In genomic region chr13:99489028-99489427, GRCh38 we compare ENCODE assay signal across 15 cellular contexts.
"Had no signal": no experiment of that assay in that cellular context is flagged by ENCODE, and none has a peak within 500 bp of the region (broad histone marks: within the 10 kb centered on the region; RNA-seq: fewer than 3 reads in every experiment).

No MANE protein-coding gene starts in this region.

- H3K36me3 ChIP-seq: right lobe of liver, thoracic aorta, tibial nerve, upper lobe of right lung, uterus had no signal

- H2AFZ ChIP-seq: parathyroid adenoma had no signal

- DNase-seq: dorsolateral prefrontal cortex; effector CD4-positive, alpha-beta T cell; natural killer cell; right lobe of liver; small intestine; stimulated activated CD4-positive, alpha-beta T cell treated with anti-CD3 and anti-CD28 coated beads, Interleukin-15, amount 100 ng/mL, for 24 hours; stimulated activated CD4-positive, alpha-beta T cell treated with anti-CD3 and anti-CD28 coated beads, Interleukin-2, amount 100 ng/mL, for 48 hours; stimulated activated naive B cell treated with anti-CD40 and anti-IgM and Interleukin-4, amounts not matched to agents 10 μg/mL and 1 μg/mL and 100 μg/mL, for 72 hours; upper lobe of right lung; uterus had no signal

- H3K4me1 ChIP-seq: parathyroid adenoma, right lobe of liver, tibial nerve, upper lobe of right lung, uterus had no signal

- H3K4me3 ChIP-seq: dorsolateral prefrontal cortex, lung, right lobe of liver, thoracic aorta, tibial nerve, upper lobe of right lung, uterus had no signal

- H3K9ac ChIP-seq: parathyroid adenoma had no signal

- H3K27me3 ChIP-seq: dorsolateral prefrontal cortex, right lobe of liver, tibial nerve, upper lobe of right lung, uterus had no signal

- ATAC-seq: left lobe of liver; natural killer cell; stimulated activated naive B cell treated with anti-CD40 and anti-IgM and Interleukin-4, amounts not matched to agents 10 μg/mL and 1 μg/mL and 100 μg/mL, for 72 hours; upper lobe of right lung had no signal

- H3K27ac ChIP-seq: dorsolateral prefrontal cortex, parathyroid adenoma, right lobe of liver, thoracic aorta, tibial nerve, upper lobe of right lung, uterus had no signal

- H3K9me3 ChIP-seq: right lobe of liver, thoracic aorta, tibial nerve, upper lobe of right lung, uterus had no signal
